Comparison of ENCODE assay signal across 7 cellular contexts in the genomic region with DNA sequence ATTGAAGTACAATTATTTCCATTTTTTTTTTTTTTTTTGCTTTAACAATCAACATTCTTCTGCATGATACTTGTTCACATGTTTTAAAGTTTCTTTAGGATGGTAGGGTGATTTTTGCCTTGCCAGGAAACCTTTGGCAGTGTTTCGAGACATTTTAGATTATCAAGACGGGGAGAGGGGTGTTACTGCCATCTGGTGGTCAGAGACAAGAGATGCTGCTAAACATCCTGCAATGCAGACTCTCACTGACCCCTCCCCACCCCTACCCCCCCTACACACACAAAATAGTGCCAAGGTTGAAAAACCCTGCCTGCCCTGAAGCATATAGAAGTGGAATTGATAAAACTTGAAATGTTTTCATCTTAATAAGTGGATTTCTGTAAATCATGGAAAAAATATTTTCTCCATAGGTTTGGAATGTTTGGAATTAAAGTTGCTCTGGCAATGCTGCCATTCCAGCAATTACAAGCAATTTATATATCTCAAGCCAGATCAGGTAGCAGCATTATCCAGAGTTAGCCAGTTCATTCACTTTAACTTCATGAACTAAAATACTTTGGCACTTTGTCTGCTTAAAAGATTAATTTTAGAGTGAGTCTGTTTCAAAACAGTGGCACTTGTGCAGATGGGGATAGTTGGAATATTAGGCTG.
DNase-seq lines count a peak whose midpoint lies in the region; ATAC-seq and TF ChIP-seq lines count a peak whose summit lies in the region.

No MANE protein-coding gene starts in this region.

- peak; percentile 84 for TF ChIP-seq CTCF in GM06990 (IDR thresholded peaks at IDR 0.05; ENCODE audit: insufficient read depth, low read length, poor library complexity, severe bottlenecking)

- intact Hi-C loops in left colon (cut with DNase I, micrococcal nuclease) = loop anchor here in 1 of 2 donors (5.0 kb wide), 1 partner anchor 72 kb away; no protein-coding TSS in a partner anchor

- H3K4me3 ChIP-seq in GM06990 (replicated peaks; ENCODE audit: low read depth, low read length) = no peak overlapping the region
- no peak overlapping the region for H3K4me3 ChIP-seq in H7 (ENCODE audit: insufficient read depth, low read depth, low read length)

- peak; percentile 3 for DNase-seq in GM06990 (ENCODE audit: extremely low read depth, insufficient read length)
- peak; percentile 77 for DNase-seq in H7
- DNase-seq in NCI-H1092 treated with DMSO at 0.1 percent for 48 hours (lab: John Stamatoyannopoulos, UW) = peak; percentile 47
- DNase-seq in T-helper 1 cell = peak in 4 of 5 donors; percentile 8 to 40 (median 24)
- DNase-seq in cerebellum (ENCODE audit: low spot score) = peak; percentile 28
- peak in 1 of 2 donors; percentile 16 for DNase-seq in left colon
- peak; percentile 11 to 15 (median 14) for DNase-seq in stimulated activated CD4-positive, alpha-beta T cell treated with anti-CD3 and anti-CD28 coated beads, TNF-alpha, amount 100 ng/mL, for 24 hours (ENCODE audit: low read depth in 3 of 3)

- ATAC-seq in left colon = peak; percentile 57

- H3K36me3 ChIP-seq in GM06990 (ENCODE audit: control insufficient read depth, insufficient read depth, low read length) (no peaks in the 10 kb centered on the region), H7 (replicated peaks; ENCODE audit: control insufficient read depth, insufficient read depth, low read length) (peaks cover 4% of the 10 kb centered on the region; the same call in 1 of the 2 replicates)

- no peaks in the 10 kb centered on the region for H3K27me3 ChIP-seq in GM06990 (replicated peaks; ENCODE audit: control insufficient read depth, insufficient read depth, low read length)
- H3K27me3 ChIP-seq in H7 (ENCODE audit: control insufficient read depth, insufficient read depth, low read length) = no peaks in the 10 kb centered on the region
